ENCODE assay signal across 15 cellular contexts in the genomic region with DNA sequence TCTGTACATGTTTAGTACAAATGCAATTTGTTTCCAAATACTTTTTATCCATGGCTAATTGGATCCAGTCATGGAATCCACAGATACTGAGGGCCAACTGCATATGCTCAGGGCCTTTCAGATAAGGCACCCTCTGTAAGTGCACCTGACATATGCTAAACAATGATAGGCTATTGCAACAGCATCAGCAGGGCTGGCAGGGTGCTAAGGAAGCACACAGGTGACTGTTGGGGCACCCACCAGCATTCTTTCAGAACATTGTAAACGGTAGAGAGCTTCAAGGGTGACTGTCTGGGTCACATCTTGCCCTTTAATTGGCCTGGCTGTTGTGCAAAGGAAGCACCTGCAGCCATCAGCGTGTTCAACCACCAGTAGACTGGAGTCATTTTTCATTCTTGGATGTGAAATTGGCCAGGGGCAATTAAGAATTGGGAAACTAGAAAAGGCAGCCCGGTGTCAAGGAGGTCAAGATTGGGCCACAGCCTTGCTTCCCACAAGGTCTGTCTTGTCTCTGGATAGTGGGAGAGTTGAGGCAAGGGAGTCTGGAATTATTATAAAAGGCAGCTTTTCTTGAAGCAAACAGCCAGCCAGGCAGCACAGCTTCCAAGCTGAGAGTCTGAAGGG.
"Had no signal": no experiment of that assay in that cellular context is flagged by ENCODE, and none has a peak within 500 bp of the region (broad histone marks: within the 10 kb centered on the region; RNA-seq: fewer than 3 reads in every experiment).

No MANE protein-coding gene starts in this region.

- H3K36me3 ChIP-seq: adrenal gland, neutrophil, transverse colon had no signal

- DNase-seq: activated B cell treated with CpG ODN at 0.5 μM for 24 hours; activated CD4-positive, alpha-beta T cell treated with anti-CD3 and anti-CD28 coated beads, Interleukin-2, amount 10 ng/mL, durations not matched to agents 24 days and 14 days; activated naive CD4-positive, alpha-beta T cell treated with anti-CD3 and anti-CD28 coated beads for 36 hours; adrenal gland; body of pancreas; effector memory CD8-positive, alpha-beta T cell; left ventricle myocardium superior; naive B cell; stimulated activated CD4-positive, alpha-beta T cell treated with anti-CD3 and anti-CD28 coated beads, Interleukin-2, amount 100 ng/mL, for 24 hours; stimulated activated naive B cell treated with anti-CD40 and anti-IgM and Interleukin-4, amounts not matched to agents 10 μg/mL and 1 μg/mL and 100 μg/mL, for 72 hours; substantia nigra; transverse colon had no signal

- H3K79me2 ChIP-seq: hepatocyte had no signal

- H3K27ac ChIP-seq: adrenal gland, body of pancreas, hepatocyte, neutrophil, transverse colon had no signal

- H3K4me2 ChIP-seq: hepatocyte had no signal

- H3K4me3 ChIP-seq: adrenal gland, body of pancreas, hepatocyte, transverse colon had no signal

- H3K4me1 ChIP-seq: adrenal gland, body of pancreas had no signal

- H3K27me3 ChIP-seq: adrenal gland, body of pancreas, hepatocyte, neutrophil, transverse colon had no signal

- FAIRE-seq: TTC549 had no signal
